ENCODE assay signal across 8 cellular contexts in genomic region chr3:100893590-100893989, GRCh38.
A peak's percentile ranks its signal among the peaks of the same experiment; 100 is the strongest.
DNase-seq lines count a peak whose midpoint lies in the region; ATAC-seq and TF ChIP-seq lines count a peak whose summit lies in the region.

No MANE protein-coding gene starts in this region.

- no peak overlapping the region for H2AFZ ChIP-seq in OCI-LY3 (ENCODE audit: low read depth, low read length)

- H3K36me3 ChIP-seq in OCI-LY3 (replicated peaks; ENCODE audit: low read depth, low read length) = no peaks in the 10 kb centered on the region

- no peak overlapping the region for H3K4me2 ChIP-seq in OCI-LY3 (ENCODE audit: low read length)

- H3K4me1 ChIP-seq in OCI-LY3 (ENCODE audit: low read length) = peaks cover 24% of the 10 kb centered on the region

- H3K9ac ChIP-seq in OCI-LY3 (ENCODE audit: low read length) = no peak overlapping the region

- H3K4me3 ChIP-seq in OCI-LY3 (ENCODE audit: low read length) = no peak overlapping the region

- peak; percentile 53 for DNase-seq in GM03348 (ENCODE audit: low spot score)
- peak; percentile 64 for DNase-seq in fibroblast of peridontal ligament (ENCODE audit: extremely low read depth)
- peak; percentile 20 for DNase-seq in pulmonary artery endothelial cell (ENCODE audit: low read depth, low spot score)
- DNase-seq in inferior parietal cortex (ENCODE audit: extremely low spot score) = no peak
- no peak for DNase-seq in SW 1271 (lab: John Stamatoyannopoulos, UW)
- no peak for DNase-seq in T-helper 1 cell

- H3K9me3 ChIP-seq in OCI-LY3 (ENCODE audit: insufficient read depth, low read length) = no peaks in the 10 kb centered on the region

- no peaks in the 10 kb centered on the region for H3K79me2 ChIP-seq in OCI-LY3 (ENCODE audit: low read length)

- peaks cover 16% of the 10 kb centered on the region for H3K27me3 ChIP-seq in OCI-LY3 (ENCODE audit: low read depth, low read length)

- H3K27ac ChIP-seq in OCI-LY3 (ENCODE audit: low read length) = no peak overlapping the region

- ATAC-seq in activated CD4-positive, CD25-positive, alpha-beta regulatory T cell treated with anti-CD3 and anti-CD28 coated beads, Interleukin-2, amount 50 U/mL, for 24 hours = no peak

- H4K20me1 ChIP-seq in OCI-LY3 (ENCODE audit: insufficient read depth, low read length) = no peaks in the 10 kb centered on the region

- peak; percentile 63 for TF ChIP-seq CTCF in OCI-LY3 (IDR thresholded peaks at IDR 0.05; ENCODE audit: low read depth, low read length)

Comparison
In these comparisons a context has a peak if more than half of its experiments do, and no peak if none do; other contexts are left out.
1. DNase-seq: peak in GM03348 (single experiment), fibroblast of peridontal ligament (single experiment) and pulmonary artery endothelial cell (single experiment); none in inferior parietal cortex (single experiment), SW 1271 (0 of 2) and T-helper 1 cell (0 of 5).